Comparison of ENCODE assay signal across 2 cellular contexts in genomic region chr2:950627-950992, GRCh38.
TF ChIP-seq lines count a peak whose summit lies in the region.

Gene SNTG2, plus strand, starts transcription at chr2:950849. Its CDS starts 148 bp downstream, at chr2:950997.

TF ChIP-seq in H1, 55 proteins besides CTCF, POLR2A, EP300 and RAD21:
- TF ChIP-seq CREB1 (IDR thresholded peaks at IDR 0.05), result no peak
- peak; percentile 61 for TF ChIP-seq KDM4A (IDR thresholded peaks at IDR 0.05; ENCODE audit: low read depth, low read length, severe bottlenecking)
- no peak for TF ChIP-seq SP4 (IDR thresholded peaks at IDR 0.05; ENCODE audit: low read length)
- TF ChIP-seq EGR1 (IDR thresholded peaks at IDR 0.05; ENCODE audit: borderline replicate concordance, low read depth, low read length), result peak; percentile 96
- no peak for TF ChIP-seq RNF2 (IDR thresholded peaks at IDR 0.05; ENCODE audit: borderline replicate concordance, low read depth, low read length, missing control alignments, poor library complexity, severe bottlenecking)
- TF ChIP-seq JUND (IDR thresholded peaks at IDR 0.05; ENCODE audit: low read length), result no peak
- TF ChIP-seq BACH1 (IDR thresholded peaks at IDR 0.05; ENCODE audit: low read length), result peak; percentile 67; the same call in 1 of the 2 replicates
- TF ChIP-seq HDAC2 (IDR thresholded peaks at IDR 0.05; ENCODE audit: borderline replicate concordance in 1 of 2, low read depth in 2 of 2, low read length in 2 of 2), result 0 out of 4 replicates have a peak, but pooled peaks of 1 of the 2 experiments have one; percentile 56

TF ChIP-seq in neural cell, 6 proteins besides CTCF, POLR2A, EP300 and RAD21:
- TF ChIP-seq TAF1 (IDR thresholded peaks at IDR 0.05; ENCODE audit: low read depth), result no peak
- peak; percentile 29 for TF ChIP-seq MXI1 (conservative IDR thresholded peaks at IDR 0.05; ENCODE audit: poor library complexity, severe bottlenecking)
- peak; percentile 35 for TF ChIP-seq SMC3 (conservative IDR thresholded peaks at IDR 0.05; ENCODE audit: poor library complexity)
